In genomic region chr3:149369991-149370866, GRCh38 we compare ENCODE assay signal across 1 cellular context.
TF ChIP-seq lines count a peak whose summit lies in the region.

No MANE protein-coding gene starts in this region.

TF ChIP-seq in GM23338, 12 proteins besides CTCF, POLR2A, EP300 and RAD21 (continued from another document):
- TF ChIP-seq ZNF462 (CRISPR knock-in tag; IDR thresholded peaks at IDR 0.05), result peak; percentile 55
